ENCODE assay signal across 23 cellular contexts in the genomic region with DNA sequence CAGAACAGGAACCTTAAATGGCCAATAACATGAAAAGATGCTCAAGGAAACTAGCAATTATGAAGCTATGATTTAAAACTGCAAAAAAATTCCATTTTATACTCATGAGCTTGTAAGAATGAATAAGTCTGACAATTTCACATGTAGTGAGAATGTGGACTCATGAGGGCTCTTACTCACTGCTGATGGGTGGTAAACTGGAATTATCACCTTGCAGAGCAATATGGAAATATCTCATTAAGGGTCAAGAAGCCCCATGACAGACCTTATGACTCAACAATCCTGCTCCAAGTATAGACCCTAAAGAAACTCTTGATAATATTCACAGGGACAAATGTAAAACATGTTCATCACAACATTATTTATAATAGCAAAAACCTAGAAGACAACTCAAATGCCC. TPM values are rescaled to one million over a fixed set of nuclear protein-coding genes. Genes with fewer than 3 reads are reported as not detected.
DNase-seq lines count a peak whose midpoint lies in the region; ATAC-seq and TF ChIP-seq lines count a peak whose summit lies in the region.
"Had no signal": no experiment of that assay in that cellular context is flagged by ENCODE, and none has a peak within 500 bp of the region (broad histone marks: within the 10 kb centered on the region; RNA-seq: fewer than 3 reads in every experiment).

No MANE protein-coding gene starts in this region.

- H3K4me3 Mint-ChIP-seq in activated CD4-positive, alpha-beta memory T cell treated with anti-CD3 and anti-CD28 coated beads for 36 hours, result no peak overlapping the region
- H3K4me3 Mint-ChIP-seq in activated CD4-positive, alpha-beta memory T cell treated with anti-CD3 and anti-CD28 coated beads, Interleukin-2, amount 10 ng/mL, durations not matched to agents 7 days and 5 days, result no peak overlapping the region
- no peak overlapping the region for H3K4me3 Mint-ChIP-seq in CD8-positive, alpha-beta memory T cell
- H3K4me3 Mint-ChIP-seq in activated naive CD8-positive, alpha-beta T cell, result peak overlapping the region; percentile 64
- no peak overlapping the region for H3K4me3 Mint-ChIP-seq in naive thymus-derived CD8-positive, alpha-beta T cell
- H3K4me3 Mint-ChIP-seq: GM23338, IgD-negative memory B cell had no signal

- peaks cover 47% of the 10 kb centered on the region for H3K36me3 ChIP-seq in CD8-positive, alpha-beta memory T cell (ENCODE audit: insufficient read depth, low read length)
- H3K36me3 ChIP-seq: BE2C had no signal

- H3K27ac Mint-ChIP-seq in activated CD4-positive, alpha-beta memory T cell treated with anti-CD3 and anti-CD28 coated beads for 36 hours, result peak overlapping the region; percentile 56
- no peak overlapping the region for H3K27ac Mint-ChIP-seq in activated CD4-positive, alpha-beta memory T cell treated with anti-CD3 and anti-CD28 coated beads, Interleukin-2, amount 10 ng/mL, durations not matched to agents 7 days and 5 days
- H3K27ac Mint-ChIP-seq in CD8-positive, alpha-beta memory T cell, result peak overlapping the region in 5 of 8 donors; percentile 14 to 88 (median 32)
- H3K27ac Mint-ChIP-seq in activated naive CD8-positive, alpha-beta T cell, result peak overlapping the region; percentile 94
- peak overlapping the region in 9 of 10 donors; percentile 7 to 88 (median 71) for H3K27ac Mint-ChIP-seq in naive thymus-derived CD8-positive, alpha-beta T cell
- H3K27ac Mint-ChIP-seq: GM23338 had no signal

- intact Hi-C loops in activated CD4-positive, alpha-beta memory T cell treated with anti-CD3 and anti-CD28 coated beads for 36 hours (cut with micrococcal nuclease), result no loop called here

- CTCF ChIA-PET in activated CD4-positive, alpha-beta memory T cell treated with anti-CD3 and anti-CD28 coated beads for 36 hours (lab: Charles Lee), result interaction anchor here (1.5 to 4.1 kb wide), 3 partner anchors 47 to 76 kb away, joined by 3 to 18 read pairs (median 5); a partner anchor contains a TSS
- CTCF ChIA-PET in activated CD4-positive, alpha-beta memory T cell treated with anti-CD3 and anti-CD28 coated beads, Interleukin-2, amount 10 ng/mL, durations not matched to agents 7 days and 5 days (lab: Charles Lee), result interaction anchor here (1.7 to 2.7 kb wide), 2 partner anchors 48 to 58 kb away, joined by 5 to 12 read pairs; no protein-coding TSS in a partner anchor
- CTCF ChIA-PET in CD8-positive, alpha-beta memory T cell (lab: Charles Lee), result interaction anchor here (1.0 to 4.5 kb wide), 2 partner anchors 14 to 47 kb away, joined by 3 to 20 read pairs; no protein-coding TSS in a partner anchor
- CTCF ChIA-PET in GM10248 (lab: Yijun Ruan, JAX), result interaction anchor here (1.0 to 2.8 kb wide), 3 partner anchors 7 to 48 kb away, joined by 3 to 10 read pairs (median 4); no protein-coding TSS in a partner anchor

- no peaks in the 10 kb centered on the region for H3K9me3 Mint-ChIP-seq in activated CD4-positive, alpha-beta memory T cell treated with anti-CD3 and anti-CD28 coated beads for 36 hours
- H3K9me3 Mint-ChIP-seq in activated CD4-positive, alpha-beta memory T cell treated with anti-CD3 and anti-CD28 coated beads, Interleukin-2, amount 10 ng/mL, durations not matched to agents 7 days and 5 days, result no peaks in the 10 kb centered on the region
- no peaks in the 10 kb centered on the region for H3K9me3 Mint-ChIP-seq in CD8-positive, alpha-beta memory T cell
- no peaks in the 10 kb centered on the region for H3K9me3 Mint-ChIP-seq in activated naive CD8-positive, alpha-beta T cell (ENCODE audit: low read depth)
- H3K9me3 Mint-ChIP-seq in naive thymus-derived CD8-positive, alpha-beta T cell, result no peaks in the 10 kb centered on the region
- H3K9me3 Mint-ChIP-seq: GM23338, IgD-negative memory B cell had no signal

- POLR2A ChIA-PET in activated CD4-positive, alpha-beta memory T cell treated with anti-CD3 and anti-CD28 coated beads for 36 hours (lab: Charles Lee), result no interaction called here
- POLR2A ChIA-PET in activated CD4-positive, alpha-beta memory T cell treated with anti-CD3 and anti-CD28 coated beads, Interleukin-2, amount 10 ng/mL, durations not matched to agents 7 days and 5 days (lab: Charles Lee), result no interaction called here
- POLR2A ChIA-PET in CD8-positive, alpha-beta memory T cell (lab: Charles Lee), result interaction anchor here (0.7 kb wide), 1 partner anchor 98 kb away, joined by 6 read pairs; no protein-coding TSS in a partner anchor
- POLR2A ChIA-PET in naive thymus-derived CD8-positive, alpha-beta T cell (lab: Charles Lee), result interaction anchor here (0.7 to 1.0 kb wide), 2 partner anchors 16 to 86 kb away, joined by 3 read pairs; no protein-coding TSS in a partner anchor
- POLR2A ChIA-PET in GM10248 (lab: Yijun Ruan, JAX), result no interaction called here

- TF ChIP-seq CTCF in GM10248 (IDR thresholded peaks at IDR 0.05; ENCODE audit: control extremely low read depth, extremely low read depth, low read depth, missing control alignments), result no peak

- H3K4me3 ChIP-seq in CD8-positive, alpha-beta memory T cell (ENCODE audit: low read length), result no peak overlapping the region
- H3K4me3 ChIP-seq: A549, GM23338, hepatocyte had no signal

- peaks cover 8% of the 10 kb centered on the region for H3K4me1 ChIP-seq in CD8-positive, alpha-beta memory T cell (ENCODE audit: insufficient read depth, low read length)
- H3K4me1 ChIP-seq: BE2C, foreskin keratinocyte had no signal

- H3K36me3 Mint-ChIP-seq in activated CD4-positive, alpha-beta memory T cell treated with anti-CD3 and anti-CD28 coated beads for 36 hours, result peaks cover 31% of the 10 kb centered on the region
- H3K36me3 Mint-ChIP-seq in activated CD4-positive, alpha-beta memory T cell treated with anti-CD3 and anti-CD28 coated beads, Interleukin-2, amount 10 ng/mL, durations not matched to agents 7 days and 5 days (ENCODE audit: low read depth), result peaks cover 55% of the 10 kb centered on the region
- peaks cover 4 to 76% (median 19%) of the 10 kb centered on the region in 3 donors for H3K36me3 Mint-ChIP-seq in CD8-positive, alpha-beta memory T cell
- peaks cover 6% of the 10 kb centered on the region for H3K36me3 Mint-ChIP-seq in activated naive CD8-positive, alpha-beta T cell
- peaks cover 0 to 91% (median 4%) of the 10 kb centered on the region in 3 donors for H3K36me3 Mint-ChIP-seq in naive thymus-derived CD8-positive, alpha-beta T cell

- no peaks in the 10 kb centered on the region for H3K27me3 Mint-ChIP-seq in activated CD4-positive, alpha-beta memory T cell treated with anti-CD3 and anti-CD28 coated beads for 36 hours
- no peaks in the 10 kb centered on the region for H3K27me3 Mint-ChIP-seq in activated CD4-positive, alpha-beta memory T cell treated with anti-CD3 and anti-CD28 coated beads, Interleukin-2, amount 10 ng/mL, durations not matched to agents 7 days and 5 days
- no peaks in the 10 kb centered on the region for H3K27me3 Mint-ChIP-seq in CD8-positive, alpha-beta memory T cell
- H3K27me3 Mint-ChIP-seq in activated naive CD8-positive, alpha-beta T cell, result no peaks in the 10 kb centered on the region
- H3K27me3 Mint-ChIP-seq in naive thymus-derived CD8-positive, alpha-beta T cell, result no peaks in the 10 kb centered on the region
- H3K27me3 Mint-ChIP-seq: IgD-negative memory B cell had no signal

- ATAC-seq in naive thymus-derived CD8-positive, alpha-beta T cell, result no peak
- no peak for ATAC-seq in GM18873 (IDR thresholded peaks at IDR 0.05; ENCODE audit: low FRiP score, unreplicated experiment)
- no peak for ATAC-seq in HG02642 (IDR thresholded peaks at IDR 0.05; ENCODE audit: poor library complexity, unreplicated experiment)
- ATAC-seq: A549, foreskin keratinocyte, GM23338 had no signal

- H3K27ac ChIP-seq in CD8-positive, alpha-beta memory T cell (ENCODE audit: low read depth, low read length), result no peak overlapping the region
- H3K27ac ChIP-seq: A549, foreskin keratinocyte, hepatocyte had no signal

- DNase-seq in activated CD4-positive, alpha-beta memory T cell treated with anti-CD3 and anti-CD28 coated beads for 36 hours, result no peak
- no peak for DNase-seq in activated CD4-positive, alpha-beta memory T cell treated with anti-CD3 and anti-CD28 coated beads, Interleukin-2, amount 10 ng/mL, durations not matched to agents 7 days and 5 days
- DNase-seq in CD8-positive, alpha-beta memory T cell, result no peak
- DNase-seq in naive thymus-derived CD8-positive, alpha-beta T cell, result no peak
- DNase-seq in GM10248 (ENCODE audit: extremely low spot score), result no peak
- DNase-seq: activated CD4-positive, alpha-beta T cell treated with anti-CD3 and anti-CD28 coated beads for 4 hours; amniotic stem cell; BE2C; foreskin keratinocyte; NCI-H1694; NCI-H748 treated with DMSO at 0.1 percent for 48 hours; substantia nigra had no signal

- peaks cover 7% of the 10 kb centered on the region for H3K4me1 Mint-ChIP-seq in activated CD4-positive, alpha-beta memory T cell treated with anti-CD3 and anti-CD28 coated beads for 36 hours (ENCODE audit: low read depth)
- peaks cover 1% of the 10 kb centered on the region for H3K4me1 Mint-ChIP-seq in activated CD4-positive, alpha-beta memory T cell treated with anti-CD3 and anti-CD28 coated beads, Interleukin-2, amount 10 ng/mL, durations not matched to agents 7 days and 5 days
- peaks cover 14 to 22% (median 17%) of the 10 kb centered on the region in 3 donors for H3K4me1 Mint-ChIP-seq in CD8-positive, alpha-beta memory T cell
- peaks cover 31% of the 10 kb centered on the region for H3K4me1 Mint-ChIP-seq in activated naive CD8-positive, alpha-beta T cell (ENCODE audit: low read depth)
- peaks cover 11 to 24% (median 20%) of the 10 kb centered on the region in 4 donors for H3K4me1 Mint-ChIP-seq in naive thymus-derived CD8-positive, alpha-beta T cell
- H3K4me1 Mint-ChIP-seq: GM23338 had no signal

- no peaks in the 10 kb centered on the region for H3K9me3 ChIP-seq in CD8-positive, alpha-beta memory T cell (ENCODE audit: low read length)
- H3K9me3 ChIP-seq: A549, BE2C had no signal

- H3K27me3 ChIP-seq in CD8-positive, alpha-beta memory T cell (ENCODE audit: insufficient read depth, low read length, poor library complexity, severe bottlenecking), result no peaks in the 10 kb centered on the region
- H3K27me3 ChIP-seq: BE2C, foreskin keratinocyte, hepatocyte had no signal

RNA-seq across cellular contexts. Expression of a gene that starts 23.5 kb away (rescaled TPM):
- under 1 TPM; 0.55 to 0.73 TPM for total RNA-seq in activated CD4-positive, alpha-beta memory T cell treated with anti-CD3 and anti-CD28 coated beads for 36 hours
- 1 to 10 TPM; 1.8 to 3.1 TPM for total RNA-seq in activated CD4-positive, alpha-beta memory T cell treated with anti-CD3 and anti-CD28 coated beads, Interleukin-2, amount 10 ng/mL, durations not matched to agents 7 days and 5 days
- total RNA-seq in CD8-positive, alpha-beta memory T cell, result under 1 TPM; 0.72 to 0.84 TPM
- 28.9 TPM for polyA plus RNA-seq in CD8-positive, alpha-beta memory T cell
- total RNA-seq in naive thymus-derived CD8-positive, alpha-beta T cell, result 1 to 10 TPM; 5.5 to 6.9 TPM
- 10 to 100 TPM; 15.1 to 18.5 (median 15.6) TPM for polyA plus RNA-seq in naive thymus-derived CD8-positive, alpha-beta T cell

RNA-seq across cellular contexts. Expression of a gene that starts 30.3 kb away (rescaled TPM):
- total RNA-seq in activated CD4-positive, alpha-beta memory T cell treated with anti-CD3 and anti-CD28 coated beads for 36 hours, result 10 to 100 TPM; 59.1 to 64.6 TPM
- total RNA-seq in activated CD4-positive, alpha-beta memory T cell treated with anti-CD3 and anti-CD28 coated beads, Interleukin-2, amount 10 ng/mL, durations not matched to agents 7 days and 5 days, result 100 to 1,000 TPM; 206 to 214 TPM
- 10 to 100 TPM; 55.9 to 57.3 TPM for total RNA-seq in CD8-positive, alpha-beta memory T cell
- 366 TPM for polyA plus RNA-seq in CD8-positive, alpha-beta memory T cell
- 100 to 1,000 TPM; 257 to 267 TPM for total RNA-seq in naive thymus-derived CD8-positive, alpha-beta T cell
- polyA plus RNA-seq in naive thymus-derived CD8-positive, alpha-beta T cell, result 100 to 1,000 TPM; 228 to 303 (median 266) TPM
- total RNA-seq: endothelial cell of umbilical vein, foreskin keratinocyte, GM23338 had no signal
- polyA plus RNA-seq: endothelial cell of umbilical vein, foreskin keratinocyte, GM23338, hepatocyte had no signal

RNA-seq across cellular contexts. Expression of a gene that starts 52.8 kb away (rescaled TPM):
- under 1 TPM in 1 of 2 experiments, not detected in 1; 0.24 TPM for total RNA-seq in activated CD4-positive, alpha-beta memory T cell treated with anti-CD3 and anti-CD28 coated beads for 36 hours
- not detected for total RNA-seq in activated CD4-positive, alpha-beta memory T cell treated with anti-CD3 and anti-CD28 coated beads, Interleukin-2, amount 10 ng/mL, durations not matched to agents 7 days and 5 days
- not detected for total RNA-seq in CD8-positive, alpha-beta memory T cell
- polyA plus RNA-seq in CD8-positive, alpha-beta memory T cell, result 0.71 TPM
- total RNA-seq in naive thymus-derived CD8-positive, alpha-beta T cell, result 1 to 10 TPM; 2.2 to 2.5 TPM
- polyA plus RNA-seq in naive thymus-derived CD8-positive, alpha-beta T cell, result 1 to 10 TPM; 3.6 to 9.8 (median 8.1) TPM
- total RNA-seq: endothelial cell of umbilical vein, foreskin keratinocyte, GM23338, hepatocyte, lower leg skin, mucosa of gallbladder, urinary bladder had no signal
- polyA plus RNA-seq: A549, endothelial cell of umbilical vein, foreskin keratinocyte, GM23338, hepatocyte, urinary bladder had no signal

RNA-seq across cellular contexts. Expression of a gene that starts 55.1 kb away (rescaled TPM):
- 100 to 1,000 TPM; 106 to 119 TPM for total RNA-seq in activated CD4-positive, alpha-beta memory T cell treated with anti-CD3 and anti-CD28 coated beads for 36 hours
- total RNA-seq in activated CD4-positive, alpha-beta memory T cell treated with anti-CD3 and anti-CD28 coated beads, Interleukin-2, amount 10 ng/mL, durations not matched to agents 7 days and 5 days, result 100 to 1,000 TPM; 247 TPM
- total RNA-seq in CD8-positive, alpha-beta memory T cell, result 100 to 1,000 TPM in 1 of 2 experiments, 10 to 100 TPM in 1; 97.2 to 100 TPM
- 1,407 TPM for polyA plus RNA-seq in CD8-positive, alpha-beta memory T cell
- 100 to 1,000 TPM; 301 to 314 TPM for total RNA-seq in naive thymus-derived CD8-positive, alpha-beta T cell
- 1,000 to 10,000 TPM; 1,276 to 1,317 (median 1,313) TPM for polyA plus RNA-seq in naive thymus-derived CD8-positive, alpha-beta T cell

Comparison
In these comparisons a context has a peak if more than half of its experiments do, and no peak if none do; other contexts are left out.
1. POLR2A ChIA-PET loops: an anchor here in CD8-positive, alpha-beta memory T cell (0.7 kb wide) and naive thymus-derived CD8-positive, alpha-beta T cell (0.7 to 1.0 kb wide); none called in activated CD4-positive, alpha-beta memory T cell treated with anti-CD3 and anti-CD28 coated beads for 36 hours, activated CD4-positive, alpha-beta memory T cell treated with anti-CD3 and anti-CD28 coated beads, Interleukin-2, amount 10 ng/mL, durations not matched to agents 7 days and 5 days and GM10248.